Comparison of ENCODE assay signal across 24 cellular contexts in the genomic region with DNA sequence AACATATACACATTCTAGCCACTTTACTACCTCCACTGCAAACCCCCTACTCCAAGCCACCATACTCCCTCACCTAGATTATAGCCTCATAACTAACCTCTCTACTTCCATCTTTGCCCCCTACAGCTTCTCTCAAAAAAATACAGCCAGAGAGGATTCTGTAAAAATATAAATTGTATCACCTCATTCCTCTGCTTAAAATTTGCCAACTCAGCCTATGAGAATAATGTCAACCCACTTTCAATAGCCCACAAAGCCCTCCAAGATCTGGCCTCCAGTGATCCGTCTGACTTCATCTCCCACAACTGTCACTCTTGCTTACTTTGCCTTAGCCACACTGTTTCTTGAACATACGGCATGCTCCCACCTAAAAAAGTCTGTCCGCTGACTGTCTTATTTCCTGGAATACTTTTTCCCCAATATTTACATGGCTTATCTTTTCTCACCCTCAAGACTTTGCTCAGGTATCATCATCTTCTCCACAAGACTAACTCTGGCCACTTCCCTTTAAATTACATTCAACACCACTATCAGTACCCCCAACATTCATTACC. TPM values are rescaled to one million over a fixed set of nuclear protein-coding genes. Genes with fewer than 3 reads are reported as not detected.
DNase-seq lines count a peak whose midpoint lies in the region; ATAC-seq, FAIRE-seq and TF ChIP-seq lines count a peak whose summit lies in the region.
"Had no signal": no experiment of that assay in that cellular context is flagged by ENCODE, and none has a peak within 500 bp of the region (broad histone marks: within the 10 kb centered on the region; RNA-seq: fewer than 3 reads in every experiment).

No MANE protein-coding gene starts in this region.

- TF ChIP-seq CTCF in A549 (IDR thresholded peaks at IDR 0.05) (no peak), hepatocyte (IDR thresholded peaks at IDR 0.05; ENCODE audit: poor library complexity) (no peak)

- TF ChIP-seq EP300 in A549 (IDR thresholded peaks at IDR 0.05): no peak

- 94% methylated on average over 3 of the region's 3 CpGs for WGBS in A549 (ENCODE audit: missing lambda C conversion rate)
- 71% methylated on average over 3 of the region's 3 CpGs for WGBS in hepatocyte (ENCODE audit: low lambda C conversion rate, missing lambda C conversion rate)
- 97 to 99% methylated on average over 3 of the region's 3 CpGs for WGBS in aorta, 2 donors

- peaks cover 2% of the 10 kb centered on the region for H3K4me1 Mint-ChIP-seq in activated naive CD4-positive, alpha-beta T cell treated with anti-CD3 and anti-CD28 coated beads, Interleukin-2, amount 50 U/mL, for 24 hours
- H3K4me1 Mint-ChIP-seq in activated naive CD4-positive, alpha-beta T cell treated with anti-CD3 and anti-CD28 coated beads for 36 hours (ENCODE audit: low read depth): no peaks in the 10 kb centered on the region
- H3K4me1 Mint-ChIP-seq in T-helper 17 cell: peaks cover 7% of the 10 kb centered on the region

- H3K4me3 ChIP-seq in A549 (no peak overlapping the region), hepatocyte (no peak overlapping the region), aorta (ENCODE audit: low read length in 2 of 2) (no peak overlapping the region), MG63 (no peak overlapping the region)
- H3K4me3 ChIP-seq: BLaER1, GM12878 had no signal

- ATAC-seq in A549 (no peak), T-helper 17 cell (no peak), aorta (ENCODE audit: low FRiP score) (no peak)
- ATAC-seq: GM12878 had no signal

- peaks cover 7% of the 10 kb centered on the region for H3K79me2 ChIP-seq in hepatocyte

- no peaks in the 10 kb centered on the region for H3K9me3 ChIP-seq in A549
- H3K9me3 ChIP-seq in T-helper 17 cell (ENCODE audit: control insufficient read depth, low read length, poor library complexity, severe bottlenecking): no peaks in the 10 kb centered on the region
- no peaks in the 10 kb centered on the region for H3K9me3 ChIP-seq in hepatocyte (ENCODE audit: low read depth)
- no peaks in the 10 kb centered on the region for H3K9me3 ChIP-seq in aorta (ENCODE audit: control insufficient read depth, low read length)
- H3K9me3 ChIP-seq in MG63: no peaks in the 10 kb centered on the region
- H3K9me3 ChIP-seq: BE2C had no signal

- H3K4me1 ChIP-seq in A549: peaks cover 16% of the 10 kb centered on the region
- H3K4me1 ChIP-seq in hepatocyte (ENCODE audit: insufficient read depth): peaks cover 13% of the 10 kb centered on the region
- no peaks in the 10 kb centered on the region for H3K4me1 ChIP-seq in aorta (ENCODE audit: control insufficient read depth in 1 of 2, insufficient read depth in 2 of 2, low read length in 2 of 2)
- H3K4me1 ChIP-seq: BE2C had no signal

- H3K27ac Mint-ChIP-seq in activated naive CD4-positive, alpha-beta T cell treated with anti-CD3 and anti-CD28 coated beads, Interleukin-2, amount 50 U/mL, for 24 hours: peak overlapping the region; percentile 1
- H3K27ac Mint-ChIP-seq in activated naive CD4-positive, alpha-beta T cell treated with anti-CD3 and anti-CD28 coated beads for 36 hours: no peak overlapping the region
- peak overlapping the region; percentile 65 for H3K27ac Mint-ChIP-seq in T-helper 17 cell
- H3K27ac Mint-ChIP-seq: CD14-positive monocyte; CD4-positive, CD25-positive, alpha-beta regulatory T cell had no signal

- H3K27me3 Mint-ChIP-seq in activated naive CD4-positive, alpha-beta T cell treated with anti-CD3 and anti-CD28 coated beads, Interleukin-2, amount 50 U/mL, for 24 hours: no peaks in the 10 kb centered on the region
- no peaks in the 10 kb centered on the region for H3K27me3 Mint-ChIP-seq in activated naive CD4-positive, alpha-beta T cell treated with anti-CD3 and anti-CD28 coated beads for 36 hours (ENCODE audit: low read depth)
- no peaks in the 10 kb centered on the region for H3K27me3 Mint-ChIP-seq in T-helper 17 cell
- H3K27me3 Mint-ChIP-seq: CD4-positive, alpha-beta memory T cell; CD4-positive, CD25-positive, alpha-beta regulatory T cell; CD8-positive, alpha-beta memory T cell had no signal

- H3K36me3 ChIP-seq in hepatocyte (replicated peaks; ENCODE audit: insufficient read depth, low read depth) (no peaks in the 10 kb centered on the region), aorta (ENCODE audit: control insufficient read depth in 1 of 2, insufficient read depth in 2 of 2, low read length in 1 of 2) (peaks cover 0 to 2% of the 10 kb centered on the region in 2 donors), MG63 (no peaks in the 10 kb centered on the region)
- H3K36me3 ChIP-seq: BE2C had no signal

- no peak overlapping the region for H3K4me2 ChIP-seq in A549
- peak overlapping the region; percentile 24 for H3K4me2 ChIP-seq in hepatocyte
- H3K4me2 ChIP-seq: BLaER1 had no signal

- no peak overlapping the region for H2AFZ ChIP-seq in hepatocyte

- H3K27ac ChIP-seq in A549: peak overlapping the region in 1 of 2 experiments; percentile 7; a peak in 1 of 6 replicates
- peak overlapping the region; percentile 56 for H3K27ac ChIP-seq in hepatocyte
- no peak overlapping the region for H3K27ac ChIP-seq in aorta (ENCODE audit: low read depth in 1 of 2, low read length in 2 of 2)
- H3K27ac ChIP-seq: 22Rv1, BLaER1 had no signal

- no peak for DNase-seq in activated naive CD4-positive, alpha-beta T cell treated with anti-CD3 and anti-CD28 coated beads for 36 hours
- DNase-seq in A549 (ENCODE audit: low read depth in 1 of 2, low spot score in 1 of 2) (no peak), T-helper 17 cell (no peak), hepatocyte (ENCODE audit: low spot score) (no peak), aorta (no peak), nucleus accumbens (lab: John Stamatoyannopoulos, UW) (no peak), MG63 (no peak)
- DNase-seq: ACHN; BE2C; C1 segment of cervical spinal cord; Calu3; CD4-positive, alpha-beta memory T cell; CD4-positive, CD25-positive, alpha-beta regulatory T cell; CD8-positive, alpha-beta memory T cell; COR-L47; DMS79 treated with DMSO at 0.1 percent for 48 hours; GF-D8 had no signal

- POLR2A ChIA-PET in A549 (lab: Yijun Ruan, JAX): no interaction called here

- peaks cover 1% of the 10 kb centered on the region for H3K36me3 Mint-ChIP-seq in activated naive CD4-positive, alpha-beta T cell treated with anti-CD3 and anti-CD28 coated beads, Interleukin-2, amount 50 U/mL, for 24 hours
- no peaks in the 10 kb centered on the region for H3K36me3 Mint-ChIP-seq in activated naive CD4-positive, alpha-beta T cell treated with anti-CD3 and anti-CD28 coated beads for 36 hours (ENCODE audit: low read depth)
- H3K36me3 Mint-ChIP-seq in T-helper 17 cell (ENCODE audit: low read depth): peaks cover 6% of the 10 kb centered on the region
- H3K36me3 Mint-ChIP-seq: CD14-positive monocyte had no signal

- CTCF ChIA-PET in activated naive CD4-positive, alpha-beta T cell treated with anti-CD3 and anti-CD28 coated beads for 36 hours (lab: Charles Lee): interaction anchor here (1.0 kb wide), 1 partner anchor 743 kb away, joined by 3 read pairs; no protein-coding TSS in a partner anchor
- CTCF ChIA-PET in A549 (lab: Yijun Ruan, JAX): interaction anchor here (0.8 to 8.6 kb wide), 3 partner anchors 742 to 1003 kb away, joined by 4 to 157 read pairs (median 37); no protein-coding TSS in a partner anchor

- H3K9me3 Mint-ChIP-seq in activated naive CD4-positive, alpha-beta T cell treated with anti-CD3 and anti-CD28 coated beads, Interleukin-2, amount 50 U/mL, for 24 hours: no peaks in the 10 kb centered on the region
- H3K9me3 Mint-ChIP-seq in activated naive CD4-positive, alpha-beta T cell treated with anti-CD3 and anti-CD28 coated beads for 36 hours: no peaks in the 10 kb centered on the region
- H3K9me3 Mint-ChIP-seq: CD4-positive, alpha-beta memory T cell; CD8-positive, alpha-beta memory T cell had no signal

- H4K20me1 ChIP-seq in hepatocyte (ENCODE audit: insufficient read depth, poor library complexity, severe bottlenecking): no peaks in the 10 kb centered on the region
- H4K20me1 ChIP-seq: BLaER1 had no signal

- TF ChIP-seq POLR2A in A549 (IDR thresholded peaks at IDR 0.05; ENCODE audit: low read length): no peak

- no peak for TF ChIP-seq RAD21 in A549 (conservative IDR thresholded peaks at IDR 0.05 in 1 of 2, IDR thresholded peaks at IDR 0.05 in 1 of 2)

- intact Hi-C loops in activated naive CD4-positive, alpha-beta T cell treated with anti-CD3 and anti-CD28 coated beads for 36 hours (cut with micrococcal nuclease): no loop called here
- intact Hi-C loops in aorta (cut with DNase I): loop anchor here (5.0 to 10.0 kb wide), 3 partner anchors 241 to 1004 kb away; partner anchors contain the start of gene ATP1B1 (in 1 of the 2)

- H3K9me2 ChIP-seq in hepatocyte (replicated peaks; ENCODE audit: insufficient read depth): no peaks in the 10 kb centered on the region

- no peak overlapping the region for H3K4me3 Mint-ChIP-seq in activated naive CD4-positive, alpha-beta T cell treated with anti-CD3 and anti-CD28 coated beads, Interleukin-2, amount 50 U/mL, for 24 hours
- H3K4me3 Mint-ChIP-seq in activated naive CD4-positive, alpha-beta T cell treated with anti-CD3 and anti-CD28 coated beads for 36 hours: no peak overlapping the region
- no peak overlapping the region for H3K4me3 Mint-ChIP-seq in T-helper 17 cell
- H3K4me3 Mint-ChIP-seq: CD14-positive monocyte; CD4-positive, alpha-beta memory T cell; CD4-positive, CD25-positive, alpha-beta regulatory T cell; CD8-positive, alpha-beta memory T cell had no signal

- H3K27me3 ChIP-seq in hepatocyte: no peaks in the 10 kb centered on the region
- H3K27me3 ChIP-seq in aorta (ENCODE audit: control insufficient read depth in 1 of 2, insufficient read depth in 2 of 2, low read length in 1 of 2): no peaks in the 10 kb centered on the region
- no peaks in the 10 kb centered on the region for H3K27me3 ChIP-seq in MG63
- H3K27me3 ChIP-seq: BE2C, BLaER1 had no signal

- no peak for FAIRE-seq in A549 (lab: Jason Lieb, UNC)
- FAIRE-seq: G401.6, GM12878, GM19239 had no signal

RNA-seq across cellular contexts. Expression of gene NME7, which starts 21.5 kb away (rescaled TPM):
- 1 to 10 TPM; 7.1 to 8.5 TPM for total RNA-seq in activated naive CD4-positive, alpha-beta T cell treated with anti-CD3 and anti-CD28 coated beads for 36 hours
- polyA plus RNA-seq in A549 (2011; rRNA removed) (29.6 and 39.5 TPM in 2 replicates), A549 (2017; fragmentation: RNase III; extraction: RNeasy Plus Mini Kit Qiagen cat#74134 plus additional on column Dnase treatment) (53.5 to 62.3 TPM (median 57.7 TPM) in 3 replicates), hepatocyte (65.2 and 76.5 TPM in 2 replicates), aorta (10 to 100 TPM; 14.7 to 20.7 TPM)
- polyA plus RNA-seq in A549 (2012; cell fraction: cytosol; rRNA removed): 10.1 and 11.5 TPM in 2 replicates
- 2.7 and 7.1 TPM in 2 replicates for polyA plus RNA-seq in A549 (2012; cell fraction: nucleus; rRNA removed)
- polyA minus RNA-seq in A549 (2011; rRNA and poly(A)+ RNA removed): 19.7 and 22.2 TPM in 2 replicates
- total RNA-seq in T-helper 17 cell (1 to 10 TPM; 9.1 to 9.2 TPM), hepatocyte (13.7 and 25.4 TPM in 2 replicates), aorta (10 to 100 TPM; 13.3 to 23.5 TPM)
- 10.0 and 18.6 TPM in 2 replicates for total RNA-seq in MG63 (2014; rRNA removed; shearing (Covaris generic); ENCODE audit: low replicate concordance)

RNA-seq across cellular contexts. Expression of gene BLZF1, which starts 21.9 kb away (rescaled TPM):
- 1 to 10 TPM; 5.6 to 6.0 TPM for total RNA-seq in activated naive CD4-positive, alpha-beta T cell treated with anti-CD3 and anti-CD28 coated beads for 36 hours
- polyA plus RNA-seq in A549 (2011; rRNA removed) (20.9 and 29.6 TPM in 2 replicates), A549 (2017; fragmentation: RNase III; extraction: RNeasy Plus Mini Kit Qiagen cat#74134 plus additional on column Dnase treatment) (15.6 to 16.2 TPM (median 15.6 TPM) in 3 replicates), hepatocyte (16.3 and 17.1 TPM in 2 replicates), aorta (10 to 100 TPM; 14.9 to 26.5 TPM)
- 2.7 and 2.9 TPM in 2 replicates for polyA plus RNA-seq in A549 (2012; cell fraction: cytosol; rRNA removed)
- 2.0 and 3.6 TPM in 2 replicates for polyA plus RNA-seq in A549 (2012; cell fraction: nucleus; rRNA removed)
- 6.3 and 6.4 TPM in 2 replicates for polyA minus RNA-seq in A549 (2011; rRNA and poly(A)+ RNA removed)
- total RNA-seq in T-helper 17 cell (10 to 100 TPM; 13.5 to 16.7 TPM), hepatocyte (22.3 and 29.6 TPM in 2 replicates), aorta (10 to 100 TPM; 26.7 to 27.3 TPM)
- total RNA-seq in MG63 (2014; rRNA removed; shearing (Covaris generic); ENCODE audit: low replicate concordance): 33.2 and 36.4 TPM in 2 replicates
